Comparison of ENCODE assay signal across 17 cellular contexts in the genomic region with DNA sequence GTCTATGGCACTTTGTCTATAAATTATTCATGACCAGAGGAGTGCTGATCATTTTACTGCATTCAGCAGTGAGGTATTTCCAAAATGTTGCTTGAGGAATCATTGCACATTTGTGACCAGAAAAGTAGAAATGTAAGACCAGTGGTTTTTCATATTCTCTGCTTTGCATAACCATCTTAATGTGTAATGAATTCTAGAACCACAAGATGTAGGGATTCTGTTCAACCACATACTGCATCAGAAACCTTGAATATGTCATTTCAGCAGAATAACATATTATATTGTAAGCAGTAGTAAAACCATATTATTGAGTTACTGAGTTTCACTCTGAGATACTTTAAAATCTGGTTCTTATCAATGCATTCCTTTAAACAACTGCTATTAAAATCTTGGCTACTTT.
A peak's percentile ranks its signal among the peaks of the same experiment; 100 is the strongest.
DNase-seq lines count a peak whose midpoint lies in the region; ATAC-seq lines count a peak whose summit lies in the region.
"Had no signal": no experiment of that assay in that cellular context is flagged by ENCODE, and none has a peak within 500 bp of the region (broad histone marks: within the 10 kb centered on the region; RNA-seq: fewer than 3 reads in every experiment).

No MANE protein-coding gene starts in this region.

- H3K36me3 ChIP-seq in CD4-positive, alpha-beta memory T cell (ENCODE audit: insufficient read depth, low read length): no peaks in the 10 kb centered on the region
- H3K36me3 ChIP-seq: heart left ventricle had no signal

- peaks cover 0 to 6% (median 0%) of the 10 kb centered on the region in 8 donors for H3K9me3 Mint-ChIP-seq in CD4-positive, alpha-beta memory T cell
- no peaks in the 10 kb centered on the region for H3K9me3 Mint-ChIP-seq in activated naive CD4-positive, alpha-beta T cell treated with anti-CD3 and anti-CD28 coated beads, Interleukin-2, amount 10 ng/mL, durations not matched to agents 7 days and 5 days
- H3K9me3 Mint-ChIP-seq: naive B cell had no signal

- intact Hi-C loops in CD4-positive, alpha-beta memory T cell (cut with micrococcal nuclease): no loop called here

- H3K4me1 Mint-ChIP-seq in CD4-positive, alpha-beta memory T cell: no peaks in the 10 kb centered on the region
- no peaks in the 10 kb centered on the region for H3K4me1 Mint-ChIP-seq in activated naive CD4-positive, alpha-beta T cell treated with anti-CD3 and anti-CD28 coated beads, Interleukin-2, amount 10 ng/mL, durations not matched to agents 7 days and 5 days
- H3K4me1 Mint-ChIP-seq: naive B cell had no signal

- peak; percentile 98 for ATAC-seq in GM18907 (IDR thresholded peaks at IDR 0.05; ENCODE audit: unreplicated experiment)
- ATAC-seq in GM21576 (IDR thresholded peaks at IDR 0.05; ENCODE audit: unreplicated experiment): peak; percentile 73
- peak; percentile 48 for ATAC-seq in HG03039 (IDR thresholded peaks at IDR 0.05; ENCODE audit: unreplicated experiment)
- peak; percentile 85 for ATAC-seq in HG03565 (IDR thresholded peaks at IDR 0.05; ENCODE audit: unreplicated experiment)
- ATAC-seq: heart left ventricle, left colon, right cardiac atrium had no signal

- H3K9me3 ChIP-seq in CD4-positive, alpha-beta memory T cell (ENCODE audit: control insufficient read depth in 1 of 2, low read length in 2 of 2): no peaks in the 10 kb centered on the region

- H3K27me3 ChIP-seq in CD4-positive, alpha-beta memory T cell (ENCODE audit: insufficient read depth, low read length): no peaks in the 10 kb centered on the region
- H3K27me3 ChIP-seq: heart left ventricle had no signal

- POLR2A ChIA-PET in CD4-positive, alpha-beta memory T cell (lab: Charles Lee; ENCODE audit: partially characterized antibody): no interaction called here

- H3K27me3 Mint-ChIP-seq in CD4-positive, alpha-beta memory T cell: no peaks in the 10 kb centered on the region
- no peaks in the 10 kb centered on the region for H3K27me3 Mint-ChIP-seq in activated naive CD4-positive, alpha-beta T cell treated with anti-CD3 and anti-CD28 coated beads, Interleukin-2, amount 10 ng/mL, durations not matched to agents 7 days and 5 days
- H3K27me3 Mint-ChIP-seq: naive B cell had no signal

- no peak overlapping the region for H3K4me3 ChIP-seq in CD4-positive, alpha-beta memory T cell (ENCODE audit: low read length in 2 of 2)
- H3K4me3 ChIP-seq: heart left ventricle had no signal

- H3K27ac Mint-ChIP-seq in CD4-positive, alpha-beta memory T cell: no peak overlapping the region
- H3K27ac Mint-ChIP-seq in activated naive CD4-positive, alpha-beta T cell treated with anti-CD3 and anti-CD28 coated beads, Interleukin-2, amount 10 ng/mL, durations not matched to agents 7 days and 5 days: no peak overlapping the region
- H3K27ac Mint-ChIP-seq: naive B cell had no signal

- H3K4me1 ChIP-seq in CD4-positive, alpha-beta memory T cell (ENCODE audit: insufficient read depth, low read length): no peaks in the 10 kb centered on the region
- H3K4me1 ChIP-seq: heart left ventricle had no signal

- H3K4me3 Mint-ChIP-seq in CD4-positive, alpha-beta memory T cell: no peak overlapping the region
- H3K4me3 Mint-ChIP-seq in activated naive CD4-positive, alpha-beta T cell treated with anti-CD3 and anti-CD28 coated beads, Interleukin-2, amount 10 ng/mL, durations not matched to agents 7 days and 5 days: no peak overlapping the region
- H3K4me3 Mint-ChIP-seq: naive B cell had no signal

- CTCF ChIA-PET in CD4-positive, alpha-beta memory T cell (lab: Charles Lee; ENCODE audit: partially characterized antibody): no interaction called here
- CTCF ChIA-PET in activated naive CD4-positive, alpha-beta T cell treated with anti-CD3 and anti-CD28 coated beads, Interleukin-2, amount 10 ng/mL, durations not matched to agents 7 days and 5 days (lab: Charles Lee): no interaction called here

- DNase-seq in NCI-H774 (lab: John Stamatoyannopoulos, UW): no peak
- no peak for DNase-seq in CD4-positive, alpha-beta memory T cell
- no peak for DNase-seq in stimulated activated CD8-positive, alpha-beta memory T cell treated with anti-CD3 and anti-CD28 coated beads, Interleukin-4, amount 100 ng/mL, for 48 hours
- no peak for DNase-seq in activated naive CD4-positive, alpha-beta T cell treated with anti-CD3 and anti-CD28 coated beads, Interleukin-2, amount 10 ng/mL, durations not matched to agents 7 days and 5 days
- DNase-seq: activated CD4-positive, alpha-beta T cell treated with anti-CD3 and anti-CD28 coated beads, Interleukin-2, amount 50 U/mL, for 4 hours; activated gamma-delta T cell treated with Interleukin-2 at 50 U/mL for 16 hours; EL; heart left ventricle; left colon; naive B cell; NCI-H1048; NCI-H524 treated with DMSO at 0.1 percent for 48 hours; right cardiac atrium had no signal

- H3K27ac ChIP-seq in CD4-positive, alpha-beta memory T cell (ENCODE audit: low read depth, low read length): no peak overlapping the region
- H3K27ac ChIP-seq: heart left ventricle had no signal

- no peaks in the 10 kb centered on the region for H3K36me3 Mint-ChIP-seq in CD4-positive, alpha-beta memory T cell
- H3K36me3 Mint-ChIP-seq in activated naive CD4-positive, alpha-beta T cell treated with anti-CD3 and anti-CD28 coated beads, Interleukin-2, amount 10 ng/mL, durations not matched to agents 7 days and 5 days: no peaks in the 10 kb centered on the region
- H3K36me3 Mint-ChIP-seq: naive B cell had no signal

Comparison
In these comparisons a context has a peak if more than half of its experiments do, and no peak if none do; other contexts are left out.
1. ATAC-seq: peak in every context shown above with its lines; median percentile 98 in GM18907; 85 in HG03565; 73 in GM21576; 48 in HG03039.